Comparison of ENCODE assay signal across 20 cellular contexts in genomic region chr18:22084547-22084946, GRCh38.
A peak's percentile ranks its signal among the peaks of the same experiment; 100 is the strongest.
DNase-seq lines count a peak whose midpoint lies in the region; ATAC-seq and TF ChIP-seq lines count a peak whose summit lies in the region.
"Had no signal": no experiment of that assay in that cellular context is flagged by ENCODE, and none has a peak within 500 bp of the region (broad histone marks: within the 10 kb centered on the region; RNA-seq: fewer than 3 reads in every experiment).

No MANE protein-coding gene starts in this region.

- H3K36me3 ChIP-seq in right atrium auricular region, result no peaks in the 10 kb centered on the region
- no peaks in the 10 kb centered on the region for H3K36me3 ChIP-seq in mesendoderm (ENCODE audit: control insufficient read depth, insufficient read depth, low read length)
- H3K36me3 ChIP-seq: BLaER1 treated with 17β-estradiol and CSF1 and Interleukin-3, amounts not matched to agents 10 nM and 100 nM; SJCRH30 had no signal

- no peak for DNase-seq in Right ventricle myocardium inferior (ENCODE audit: missing footprints)
- DNase-seq in right atrium auricular region (ENCODE audit: low spot score), result no peak
- peak; percentile 60 for DNase-seq in left ventricle myocardium superior
- DNase-seq in mesendoderm, result peak; percentile 92
- no peak for DNase-seq in kidney glomerular epithelial cell (lab: John Stamatoyannopoulos, UW)
- DNase-seq in NCI-H82 (lab: John Stamatoyannopoulos, UW), result no peak
- DNase-seq in NCI-H2107 (lab: John Stamatoyannopoulos, UW), result no peak
- DNase-seq in COLO829 (ENCODE audit: low spot score), result no peak
- DNase-seq: activated CD8-positive, alpha-beta T cell treated with anti-CD3 and anti-CD28 coated beads for 36 hours; activated T-cell treated with anti-CD3 and anti-CD28 coated beads, Interleukin-2, amount 50 U/mL, for 72 hours; DMS153; naive thymus-derived CD4-positive, alpha-beta T cell; NCI-H1436 treated with DMSO at 0.1 percent for 48 hours; OCI-M1; SJCRH30; stimulated activated CD4-positive, alpha-beta T cell treated with anti-CD3 and anti-CD28 coated beads, Interleukin-12 subunit alpha, Interleukin-12 subunit beta, amount 100 ng/mL, for 4 hours; T-helper 17 cell; testis had no signal

- peak overlapping the region; percentile 8 for H2BK5ac ChIP-seq in mesendoderm (ENCODE audit: low read length)

- intact Hi-C loops in Right ventricle myocardium inferior (cut with DNase I), result no loop called here
- intact Hi-C loops in left ventricle myocardium superior (cut with micrococcal nuclease), result no loop called here

- no peak overlapping the region for H3K18ac ChIP-seq in mesendoderm (ENCODE audit: low read length)

- H4K5ac ChIP-seq in mesendoderm (ENCODE audit: low read length), result no peak overlapping the region

- WGBS in mesendoderm (ENCODE audit: extremely low coverage, insufficient coverage, low lambda C conversion rate), result no CpG with 5 or more reads among the region's 13 CpGs

- H3K23ac ChIP-seq in mesendoderm (ENCODE audit: low read length), result no peak overlapping the region

- no peaks in the 10 kb centered on the region for H3K9me3 ChIP-seq in right atrium auricular region
- H3K9me3 ChIP-seq: SJCRH30, testis had no signal

- H3K79me1 ChIP-seq in mesendoderm (ENCODE audit: low read length), result no peaks in the 10 kb centered on the region

- no peak overlapping the region for H4K8ac ChIP-seq in mesendoderm (ENCODE audit: low read depth, low read length)

- peaks cover 0 to 14% of the 10 kb centered on the region in 2 donors for H3K4me1 ChIP-seq in right atrium auricular region
- H3K4me1 ChIP-seq in mesendoderm (ENCODE audit: control insufficient read depth, low read depth, low read length), result peaks cover 9% of the 10 kb centered on the region
- H3K4me1 ChIP-seq: BLaER1 treated with 17β-estradiol and CSF1 and Interleukin-3, amounts not matched to agents 10 nM and 100 nM; SJCRH30; testis had no signal

- no peak overlapping the region for H2BK15ac ChIP-seq in mesendoderm (replicated peaks; ENCODE audit: low read depth)

- ATAC-seq in Right ventricle myocardium inferior (peak; percentile 65), left ventricle myocardium superior (peak; percentile 85)
- ATAC-seq: activated CD8-positive, alpha-beta T cell treated with anti-CD3 and anti-CD28 coated beads for 36 hours; activated T-cell treated with anti-CD3 and anti-CD28 coated beads, Interleukin-2, amount 50 U/mL, for 72 hours; naive thymus-derived CD4-positive, alpha-beta T cell; T-helper 17 cell; WTC11 had no signal

- H2BK120ac ChIP-seq in mesendoderm (ENCODE audit: low read depth, low read length), result no peak overlapping the region

- H2AK5ac ChIP-seq in mesendoderm (ENCODE audit: low read length), result no peak overlapping the region

- H3K4me3 ChIP-seq in right atrium auricular region (no peak overlapping the region), mesendoderm (ENCODE audit: low read length) (no peak overlapping the region)
- H3K4me3 ChIP-seq: BLaER1 treated with 17β-estradiol and CSF1 and Interleukin-3, amounts not matched to agents 10 nM and 100 nM; SJCRH30; testis had no signal

- H3K27ac ChIP-seq in right atrium auricular region, result peak overlapping the region in 1 of 2 donors; percentile 76
- no peak overlapping the region for H3K27ac ChIP-seq in mesendoderm (ENCODE audit: low read depth, low read length)
- H3K27ac ChIP-seq: BLaER1 treated with 17β-estradiol and CSF1 and Interleukin-3, amounts not matched to agents 10 nM and 100 nM; SJCRH30; testis had no signal

- H3K27me3 ChIP-seq in right atrium auricular region (no peaks in the 10 kb centered on the region), mesendoderm (ENCODE audit: insufficient read depth, low read length, poor library complexity) (no peaks in the 10 kb centered on the region)
- H3K27me3 ChIP-seq: BLaER1 treated with 17β-estradiol and CSF1 and Interleukin-3, amounts not matched to agents 10 nM and 100 nM; SJCRH30; testis had no signal

- H3K4me2 ChIP-seq in mesendoderm (ENCODE audit: low read length), result no peak overlapping the region
- H3K4me2 ChIP-seq: BLaER1 treated with 17β-estradiol and CSF1 and Interleukin-3, amounts not matched to agents 10 nM and 100 nM had no signal

- peak overlapping the region; percentile 41 for H3K4ac ChIP-seq in mesendoderm (ENCODE audit: low read depth, low read length)

- no peaks in the 10 kb centered on the region for H3K79me2 ChIP-seq in mesendoderm (ENCODE audit: control insufficient read depth, insufficient read depth, low read length)

- TF ChIP-seq CTCF in right atrium auricular region (IDR thresholded peaks at IDR 0.05), result no peak

- no peak overlapping the region for H3K9ac ChIP-seq in mesendoderm (ENCODE audit: low read length)
- H3K9ac ChIP-seq: BLaER1 treated with 17β-estradiol and CSF1 and Interleukin-3, amounts not matched to agents 10 nM and 100 nM had no signal

- H3K56ac ChIP-seq in mesendoderm (ENCODE audit: low read length), result peak overlapping the region; percentile 6

Comparison
In these comparisons a context has a peak if more than half of its experiments do, and no peak if none do; other contexts are left out.
1. DNase-seq: peak in left ventricle myocardium superior (single experiment) and mesendoderm (single experiment); none in Right ventricle myocardium inferior (single experiment), right atrium auricular region (single experiment), kidney glomerular epithelial cell (single experiment), NCI-H82 (single experiment), NCI-H2107 (single experiment) and COLO829 (single experiment).